In the genomic region with DNA sequence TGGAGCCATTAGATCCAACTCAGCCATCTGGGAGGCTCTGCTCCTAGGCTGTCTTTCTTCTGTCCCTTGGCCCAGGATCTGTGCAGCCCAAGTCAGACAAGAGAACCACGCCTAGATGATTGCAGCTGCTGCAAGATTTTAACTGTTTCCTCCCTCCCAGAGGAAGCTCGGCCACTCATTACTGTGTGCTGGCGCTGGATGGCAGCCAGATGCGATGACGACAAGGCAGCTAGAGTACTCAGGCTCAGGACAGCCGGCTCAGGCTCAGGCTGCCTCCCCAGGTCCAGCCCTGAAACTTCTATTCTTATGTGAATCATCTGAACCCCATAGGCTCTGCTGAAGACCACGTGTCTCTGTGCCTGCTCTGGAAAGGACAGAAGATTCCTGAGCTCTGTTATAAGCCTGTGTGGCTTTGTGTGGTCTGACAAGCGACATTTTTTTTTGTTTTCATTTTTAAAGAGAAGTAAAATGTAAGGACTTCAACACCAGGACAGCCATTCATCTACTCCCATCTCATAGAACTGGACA, we compare ENCODE assay signal across 8 cellular contexts. TPM values are rescaled to one million over a fixed set of nuclear protein-coding genes. Genes with fewer than 3 reads are reported as not detected.
DNase-seq lines count a peak whose midpoint lies in the region; ATAC-seq and TF ChIP-seq lines count a peak whose summit lies in the region.

No MANE protein-coding gene starts in this region.

- in situ Hi-C loops in astrocyte of the cerebellum (cut with HindIII; ENCODE audit: low sequenced_read_pairs) = no loop called here

- H3K4me3 ChIP-seq in NT2/D1 (ENCODE audit: insufficient read length, low read depth) (peak overlapping the region; percentile 32), astrocyte of the cerebellum (ENCODE audit: low read depth, low read length) (peak overlapping the region; percentile 34), right cardiac atrium (ENCODE audit: low read length) (peak overlapping the region; percentile 63), psoas muscle (peak overlapping the region; percentile 75)

- H3K27me3 Mint-ChIP-seq in CD14-positive monocyte (ENCODE audit: low read depth in 3 of 3) = peaks cover 0 to 2% (median 0%) of the 10 kb centered on the region in 3 donors

- peaks cover 14% of the 10 kb centered on the region for H3K36me3 ChIP-seq in NT2/D1 (ENCODE audit: insufficient read depth, insufficient read length, low read length)
- H3K36me3 ChIP-seq in psoas muscle (ENCODE audit: insufficient read depth in 1 of 2, low read depth in 1 of 2) = no peaks in the 10 kb centered on the region

- TF ChIP-seq CTCF in CD14-positive monocyte (IDR thresholded peaks at IDR 0.05) (no peak), astrocyte of the cerebellum (IDR thresholded peaks at IDR 0.05; ENCODE audit: low read depth, low read length, missing control alignments) (no peak), psoas muscle (IDR thresholded peaks at IDR 0.05) (no peak)

- H3K27me3 ChIP-seq in NT2/D1 (ENCODE audit: insufficient read depth, insufficient read length) = no peaks in the 10 kb centered on the region
- H3K27me3 ChIP-seq in right cardiac atrium (ENCODE audit: control insufficient read depth, insufficient read depth) = no peaks in the 10 kb centered on the region
- no peaks in the 10 kb centered on the region for H3K27me3 ChIP-seq in psoas muscle (ENCODE audit: insufficient read depth in 3 of 3, low read length in 2 of 3)

- peak overlapping the region; percentile 79 to 91 (median 88) for H3K27ac Mint-ChIP-seq in CD14-positive monocyte

- H3K9me3 ChIP-seq in NT2/D1 (ENCODE audit: insufficient read depth, low read length) (no peaks in the 10 kb centered on the region), right cardiac atrium (ENCODE audit: control insufficient read depth, low read length) (no peaks in the 10 kb centered on the region), psoas muscle (no peaks in the 10 kb centered on the region)

- peak overlapping the region; percentile 61 for H3K27ac ChIP-seq in right cardiac atrium (ENCODE audit: low read length)
- H3K27ac ChIP-seq in psoas muscle = peak overlapping the region; percentile 83

- no peaks in the 10 kb centered on the region for H3K9me3 Mint-ChIP-seq in CD14-positive monocyte

- no peaks in the 10 kb centered on the region for H3K36me3 Mint-ChIP-seq in CD14-positive monocyte

- peak overlapping the region; percentile 79 to 89 for H3K4me3 Mint-ChIP-seq in CD14-positive monocyte

- ATAC-seq in GM19372 (IDR thresholded peaks at IDR 0.05; ENCODE audit: low read depth, unreplicated experiment) (peak; percentile 84), right cardiac atrium (peak; percentile 97 to 98), psoas muscle (peak; percentile 92 to 97 (median 94)), HG03045 (IDR thresholded peaks at IDR 0.05; ENCODE audit: unreplicated experiment) (no peak)

- DNase-seq in CD14-positive monocyte (ENCODE audit: low spot score) (peak; percentile 96), HT-29 (ENCODE audit: low spot score) (peak; percentile 94), NT2/D1 (ENCODE audit: low read depth, low spot score) (peak; percentile 75), astrocyte of the cerebellum (ENCODE audit: low read depth) (peak; percentile 84), right cardiac atrium (peak; percentile 97 to 99 (median 99)), psoas muscle (peak; percentile 97 to 98)

- H3K4me1 ChIP-seq in NT2/D1 (ENCODE audit: insufficient read depth, insufficient read length) = peaks cover 8% of the 10 kb centered on the region
- peaks cover 7% of the 10 kb centered on the region for H3K4me1 ChIP-seq in right cardiac atrium (ENCODE audit: control insufficient read depth, insufficient read depth, low read length)
- peaks cover 17% of the 10 kb centered on the region for H3K4me1 ChIP-seq in psoas muscle

- peak overlapping the region; percentile 66 for H3K9ac ChIP-seq in NT2/D1 (ENCODE audit: insufficient read length, low read depth)

- peaks cover 25% of the 10 kb centered on the region for H3K4me1 Mint-ChIP-seq in CD14-positive monocyte

- intact Hi-C loops in CD14-positive monocyte (cut with micrococcal nuclease) = no loop called here
- intact Hi-C loops in right cardiac atrium (cut with DNase I) = no loop called here
- intact Hi-C loops in psoas muscle (cut with DNase I) = no loop called here

- WGBS in right cardiac atrium = 1% methylated on average over 8 of the region's 8 CpGs
- WGBS in psoas muscle, 3 donors = 0% methylated on average over 8 of the region's 8 CpGs

RNA-seq across cellular contexts. Expression of a gene that starts 32.1 kb away (rescaled TPM):
- not detected for polyA plus RNA-seq in CD14-positive monocyte
- 0.31 and 0.43 TPM in 2 replicates for total RNA-seq in HT-29 (2014; rRNA removed; shearing (Covaris generic))
- 1 to 10 TPM in 1 of 4 donors, under 1 TPM in 3; 0.40 to 1.1 (median 0.54) TPM for total RNA-seq in right cardiac atrium
- 0.70 TPM for polyA plus RNA-seq in right cardiac atrium
- 1 to 10 TPM in 3 of 4 donors, under 1 TPM in 1; 0.61 to 5.0 (median 1.3) TPM for total RNA-seq in psoas muscle
- polyA plus RNA-seq in psoas muscle = 1 to 10 TPM in 1 of 3 donors, under 1 TPM in 2; 0.34 to 4.7 (median 0.91) TPM

RNA-seq across cellular contexts. Expression of a gene that starts 32.5 kb away (rescaled TPM):
- polyA plus RNA-seq in CD14-positive monocyte (1 to 10 TPM; 4.6 to 6.3 TPM), right cardiac atrium (17.9 TPM), psoas muscle (10 to 100 TPM; 12.8 to 79.7 (median 20.4) TPM)
- total RNA-seq in HT-29 (2014; rRNA removed; shearing (Covaris generic)) = 38.4 and 41.7 TPM in 2 replicates
- total RNA-seq in right cardiac atrium (10 to 100 TPM; 19.6 to 42.0 (median 33.0) TPM), psoas muscle (10 to 100 TPM; 22.8 to 47.7 (median 35.1) TPM)

RNA-seq across cellular contexts. Expression of a gene that starts 47.9 kb away (rescaled TPM):
- polyA plus RNA-seq in CD14-positive monocyte (1 to 10 TPM; 2.9 to 3.2 TPM), right cardiac atrium (13.0 TPM), psoas muscle (10 to 100 TPM in 1 of 3 donors, 1 to 10 TPM in 2; 3.2 to 11.7 (median 5.2) TPM)
- 4.6 and 14.1 TPM in 2 replicates for total RNA-seq in HT-29 (2014; rRNA removed; shearing (Covaris generic))
- total RNA-seq in right cardiac atrium (10 to 100 TPM; 17.0 to 25.4 (median 19.4) TPM), psoas muscle (10 to 100 TPM in 1 of 4 donors, 1 to 10 TPM in 3; 6.2 to 11.8 (median 7.0) TPM)
